ENCODE assay signal across 1 cellular context in genomic region chr19:14391156-14391821, GRCh38.
TF ChIP-seq lines count a peak whose summit lies in the region.

No MANE protein-coding gene starts in this region.

TF ChIP-seq in K562, 482 proteins besides CTCF, POLR2A, EP300 and RAD21 (continues in another document):
- no peak for TF ChIP-seq ZNF79 (CRISPR knock-in tag; IDR thresholded peaks at IDR 0.05; ENCODE audit: low read depth)
- no peak for TF ChIP-seq KAT7 (CRISPR knock-in tag; IDR thresholded peaks at IDR 0.05; ENCODE audit: borderline replicate concordance)
- TF ChIP-seq, protein P1, sequence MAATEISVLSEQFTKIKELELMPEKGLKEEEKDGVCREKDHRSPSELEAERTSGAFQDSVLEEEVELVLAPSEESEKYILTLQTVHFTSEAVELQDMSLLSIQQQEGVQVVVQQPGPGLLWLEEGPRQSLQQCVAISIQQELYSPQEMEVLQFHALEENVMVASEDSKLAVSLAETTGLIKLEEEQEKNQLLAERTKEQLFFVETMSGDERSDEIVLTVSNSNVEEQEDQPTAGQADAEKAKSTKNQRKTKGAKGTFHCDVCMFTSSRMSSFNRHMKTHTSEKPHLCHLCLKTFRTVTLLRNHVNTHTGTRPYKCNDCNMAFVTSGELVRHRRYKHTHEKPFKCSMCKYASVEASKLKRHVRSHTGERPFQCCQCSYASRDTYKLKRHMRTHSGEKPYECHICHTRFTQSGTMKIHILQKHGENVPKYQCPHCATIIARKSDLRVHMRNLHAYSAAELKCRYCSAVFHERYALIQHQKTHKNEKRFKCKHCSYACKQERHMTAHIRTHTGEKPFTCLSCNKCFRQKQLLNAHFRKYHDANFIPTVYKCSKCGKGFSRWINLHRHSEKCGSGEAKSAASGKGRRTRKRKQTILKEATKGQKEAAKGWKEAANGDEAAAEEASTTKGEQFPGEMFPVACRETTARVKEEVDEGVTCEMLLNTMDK (IDR thresholded peaks at IDR 0.05; ENCODE audit: borderline replicate concordance, insufficient read depth, low read depth, low read length, poor library complexity, severe bottlenecking): no peak
- TF ChIP-seq, protein P2, sequence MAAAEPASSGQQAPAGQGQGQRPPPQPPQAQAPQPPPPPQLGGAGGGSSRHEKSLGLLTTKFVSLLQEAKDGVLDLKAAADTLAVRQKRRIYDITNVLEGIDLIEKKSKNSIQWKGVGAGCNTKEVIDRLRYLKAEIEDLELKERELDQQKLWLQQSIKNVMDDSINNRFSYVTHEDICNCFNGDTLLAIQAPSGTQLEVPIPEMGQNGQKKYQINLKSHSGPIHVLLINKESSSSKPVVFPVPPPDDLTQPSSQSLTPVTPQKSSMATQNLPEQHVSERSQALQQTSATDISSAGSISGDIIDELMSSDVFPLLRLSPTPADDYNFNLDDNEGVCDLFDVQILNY (CRISPR knock-in tag; IDR thresholded peaks at IDR 0.05): no peak
- TF ChIP-seq ZNF57 (CRISPR knock-in tag; IDR thresholded peaks at IDR 0.05): no peak
- TF ChIP-seq ZNF282 (CRISPR knock-in tag; IDR thresholded peaks at IDR 0.05): no peak
- TF ChIP-seq, protein P3, sequence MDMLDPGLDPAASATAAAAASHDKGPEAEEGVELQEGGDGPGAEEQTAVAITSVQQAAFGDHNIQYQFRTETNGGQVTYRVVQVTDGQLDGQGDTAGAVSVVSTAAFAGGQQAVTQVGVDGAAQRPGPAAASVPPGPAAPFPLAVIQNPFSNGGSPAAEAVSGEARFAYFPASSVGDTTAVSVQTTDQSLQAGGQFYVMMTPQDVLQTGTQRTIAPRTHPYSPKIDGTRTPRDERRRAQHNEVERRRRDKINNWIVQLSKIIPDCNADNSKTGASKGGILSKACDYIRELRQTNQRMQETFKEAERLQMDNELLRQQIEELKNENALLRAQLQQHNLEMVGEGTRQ (CRISPR knock-in tag; IDR thresholded peaks at IDR 0.05): no peak
- TF ChIP-seq, protein P4, sequence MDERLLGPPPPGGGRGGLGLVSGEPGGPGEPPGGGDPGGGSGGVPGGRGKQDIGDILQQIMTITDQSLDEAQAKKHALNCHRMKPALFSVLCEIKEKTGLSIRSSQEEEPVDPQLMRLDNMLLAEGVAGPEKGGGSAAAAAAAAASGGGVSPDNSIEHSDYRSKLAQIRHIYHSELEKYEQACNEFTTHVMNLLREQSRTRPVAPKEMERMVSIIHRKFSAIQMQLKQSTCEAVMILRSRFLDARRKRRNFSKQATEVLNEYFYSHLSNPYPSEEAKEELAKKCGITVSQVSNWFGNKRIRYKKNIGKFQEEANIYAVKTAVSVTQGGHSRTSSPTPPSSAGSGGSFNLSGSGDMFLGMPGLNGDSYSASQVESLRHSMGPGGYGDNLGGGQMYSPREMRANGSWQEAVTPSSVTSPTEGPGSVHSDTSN (CRISPR knock-in tag; IDR thresholded peaks at IDR 0.05; ENCODE audit: low read depth): no peak
- TF ChIP-seq, protein P4 (tag; conservative IDR thresholded peaks at IDR 0.05; ENCODE audit: low read depth): no peak
- 0 out of 2 replicates have a peak, but pooled peaks have one; percentile 31 for TF ChIP-seq JUN (IDR thresholded peaks at IDR 0.05; ENCODE audit: borderline replicate concordance, low read depth, low read length)
- TF ChIP-seq JUN (CRISPR knock-in tag; IDR thresholded peaks at IDR 0.05; ENCODE audit: borderline replicate concordance): no peak
- TF ChIP-seq ATF7 (IDR thresholded peaks at IDR 0.05): peak; percentile 77
- TF ChIP-seq NFATC3 (IDR thresholded peaks at IDR 0.05): no peak
- TF ChIP-seq NFYB (IDR thresholded peaks at IDR 0.05; ENCODE audit: extremely low read depth, insufficient read length): no peak
- TF ChIP-seq, protein P5, sequence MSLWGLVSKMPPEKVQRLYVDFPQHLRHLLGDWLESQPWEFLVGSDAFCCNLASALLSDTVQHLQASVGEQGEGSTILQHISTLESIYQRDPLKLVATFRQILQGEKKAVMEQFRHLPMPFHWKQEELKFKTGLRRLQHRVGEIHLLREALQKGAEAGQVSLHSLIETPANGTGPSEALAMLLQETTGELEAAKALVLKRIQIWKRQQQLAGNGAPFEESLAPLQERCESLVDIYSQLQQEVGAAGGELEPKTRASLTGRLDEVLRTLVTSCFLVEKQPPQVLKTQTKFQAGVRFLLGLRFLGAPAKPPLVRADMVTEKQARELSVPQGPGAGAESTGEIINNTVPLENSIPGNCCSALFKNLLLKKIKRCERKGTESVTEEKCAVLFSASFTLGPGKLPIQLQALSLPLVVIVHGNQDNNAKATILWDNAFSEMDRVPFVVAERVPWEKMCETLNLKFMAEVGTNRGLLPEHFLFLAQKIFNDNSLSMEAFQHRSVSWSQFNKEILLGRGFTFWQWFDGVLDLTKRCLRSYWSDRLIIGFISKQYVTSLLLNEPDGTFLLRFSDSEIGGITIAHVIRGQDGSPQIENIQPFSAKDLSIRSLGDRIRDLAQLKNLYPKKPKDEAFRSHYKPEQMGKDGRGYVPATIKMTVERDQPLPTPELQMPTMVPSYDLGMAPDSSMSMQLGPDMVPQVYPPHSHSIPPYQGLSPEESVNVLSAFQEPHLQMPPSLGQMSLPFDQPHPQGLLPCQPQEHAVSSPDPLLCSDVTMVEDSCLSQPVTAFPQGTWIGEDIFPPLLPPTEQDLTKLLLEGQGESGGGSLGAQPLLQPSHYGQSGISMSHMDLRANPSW (CRISPR knock-in tag; IDR thresholded peaks at IDR 0.05): no peak
- TF ChIP-seq HMG20A (CRISPR knock-in tag; conservative IDR thresholded peaks at IDR 0.05): no peak
- TF ChIP-seq BACH1 (tag; IDR thresholded peaks at IDR 0.05): no peak
- TF ChIP-seq EP400 (IDR thresholded peaks at IDR 0.05): peak; percentile 33; the same call in 1 of the 2 replicates
- TF ChIP-seq FOXJ2 (tag; IDR thresholded peaks at IDR 0.05): no peak
- TF ChIP-seq KAT2B (IDR thresholded peaks at IDR 0.05; ENCODE audit: low read depth, low read length): no peak
- TF ChIP-seq TEAD1 (CRISPR knock-in tag; IDR thresholded peaks at IDR 0.05): peak; percentile 67 to 82; a peak in 3 of 4 replicates
- TF ChIP-seq NBN (IDR thresholded peaks at IDR 0.05; ENCODE audit: low read depth): peak; percentile 67; the same call in 1 of the 2 replicates
- TF ChIP-seq TAL1 (IDR thresholded peaks at IDR 0.05): peak; percentile 96
- TF ChIP-seq XRCC5 (IDR thresholded peaks at IDR 0.05; ENCODE audit: low read depth, low read length): no peak
- TF ChIP-seq ZNF175 (CRISPR knock-in tag; IDR thresholded peaks at IDR 0.05; ENCODE audit: low read depth): peak; percentile 85
- TF ChIP-seq, protein P6, sequence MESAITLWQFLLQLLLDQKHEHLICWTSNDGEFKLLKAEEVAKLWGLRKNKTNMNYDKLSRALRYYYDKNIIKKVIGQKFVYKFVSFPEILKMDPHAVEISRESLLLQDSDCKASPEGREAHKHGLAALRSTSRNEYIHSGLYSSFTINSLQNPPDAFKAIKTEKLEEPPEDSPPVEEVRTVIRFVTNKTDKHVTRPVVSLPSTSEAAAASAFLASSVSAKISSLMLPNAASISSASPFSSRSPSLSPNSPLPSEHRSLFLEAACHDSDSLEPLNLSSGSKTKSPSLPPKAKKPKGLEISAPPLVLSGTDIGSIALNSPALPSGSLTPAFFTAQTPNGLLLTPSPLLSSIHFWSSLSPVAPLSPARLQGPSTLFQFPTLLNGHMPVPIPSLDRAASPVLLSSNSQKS (CRISPR knock-in tag; IDR thresholded peaks at IDR 0.05): no peak
- no peak for TF ChIP-seq FOXK2 (conservative IDR thresholded peaks at IDR 0.05 in 1 of 2, IDR thresholded peaks at IDR 0.05 in 1 of 2; ENCODE audit: low read depth in 2 of 2)
- no peak for TF ChIP-seq MCM3 (IDR thresholded peaks at IDR 0.05)
- TF ChIP-seq, protein P7, sequence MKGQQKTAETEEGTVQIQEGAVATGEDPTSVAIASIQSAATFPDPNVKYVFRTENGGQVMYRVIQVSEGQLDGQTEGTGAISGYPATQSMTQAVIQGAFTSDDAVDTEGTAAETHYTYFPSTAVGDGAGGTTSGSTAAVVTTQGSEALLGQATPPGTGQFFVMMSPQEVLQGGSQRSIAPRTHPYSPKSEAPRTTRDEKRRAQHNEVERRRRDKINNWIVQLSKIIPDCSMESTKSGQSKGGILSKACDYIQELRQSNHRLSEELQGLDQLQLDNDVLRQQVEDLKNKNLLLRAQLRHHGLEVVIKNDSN (CRISPR knock-in tag; IDR thresholded peaks at IDR 0.05): no peak
- peak; percentile 72 for TF ChIP-seq FOSL1 (tag; conservative IDR thresholded peaks at IDR 0.05)
- TF ChIP-seq BCLAF1 (IDR thresholded peaks at IDR 0.05; ENCODE audit: borderline replicate concordance in 1 of 2, control insufficient read depth in 1 of 2, low read depth in 2 of 2, low read length in 1 of 2): no peak; a peak in 1 of 4 replicates
- peak in 1 of 3 experiments; percentile 64; a peak in 2 of 6 replicates for TF ChIP-seq ZBTB11 (CRISPR knock-in tag; IDR thresholded peaks at IDR 0.05)
- TF ChIP-seq, protein P8, sequence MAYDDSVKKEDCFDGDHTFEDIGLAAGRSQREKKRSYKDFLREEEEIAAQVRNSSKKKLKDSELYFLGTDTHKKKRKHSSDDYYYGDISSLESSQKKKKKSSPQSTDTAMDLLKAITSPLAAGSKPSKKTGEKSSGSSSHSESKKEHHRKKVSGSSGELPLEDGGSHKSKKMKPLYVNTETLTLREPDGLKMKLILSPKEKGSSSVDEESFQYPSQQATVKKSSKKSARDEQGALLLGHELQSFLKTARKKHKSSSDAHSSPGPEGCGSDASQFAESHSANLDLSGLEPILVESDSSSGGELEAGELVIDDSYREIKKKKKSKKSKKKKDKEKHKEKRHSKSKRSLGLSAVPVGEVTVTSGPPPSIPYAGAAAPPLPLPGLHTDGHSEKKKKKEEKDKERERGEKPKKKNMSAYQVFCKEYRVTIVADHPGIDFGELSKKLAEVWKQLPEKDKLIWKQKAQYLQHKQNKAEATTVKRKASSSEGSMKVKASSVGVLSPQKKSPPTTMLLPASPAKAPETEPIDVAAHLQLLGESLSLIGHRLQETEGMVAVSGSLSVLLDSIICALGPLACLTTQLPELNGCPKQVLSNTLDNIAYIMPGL (CRISPR knock-in tag; IDR thresholded peaks at IDR 0.05): no peak
- no peak for TF ChIP-seq CHD1 (IDR thresholded peaks at IDR 0.05; ENCODE audit: low read length)
- no peak for TF ChIP-seq TAF15 (IDR thresholded peaks at IDR 0.05; ENCODE audit: low read depth, low read length)
- TF ChIP-seq ZNF76 (CRISPR knock-in tag; IDR thresholded peaks at IDR 0.05; ENCODE audit: borderline replicate concordance): no peak
- no peak for TF ChIP-seq ZNF431 (CRISPR knock-in tag; IDR thresholded peaks at IDR 0.05)
- TF ChIP-seq MEF2D (tag; conservative IDR thresholded peaks at IDR 0.05; ENCODE audit: low read depth): no peak
- no peak for TF ChIP-seq ZFP36 (IDR thresholded peaks at IDR 0.05; ENCODE audit: low read depth, low read length, partially characterized antibody)
- peak; percentile 98 for TF ChIP-seq CBFA2T3 (IDR thresholded peaks at IDR 0.05)
- TF ChIP-seq SMAD3 (CRISPR knock-in tag; conservative IDR thresholded peaks at IDR 0.05): 0 out of 2 replicates have a peak, but pooled peaks have one; percentile 57
- 0 out of 2 replicates have a peak, but pooled peaks have one; percentile 68 for TF ChIP-seq ZNF511 (CRISPR knock-in tag; IDR thresholded peaks at IDR 0.05)
